7 cellular contexts compared by ENCODE assay signal in the genomic region with DNA sequence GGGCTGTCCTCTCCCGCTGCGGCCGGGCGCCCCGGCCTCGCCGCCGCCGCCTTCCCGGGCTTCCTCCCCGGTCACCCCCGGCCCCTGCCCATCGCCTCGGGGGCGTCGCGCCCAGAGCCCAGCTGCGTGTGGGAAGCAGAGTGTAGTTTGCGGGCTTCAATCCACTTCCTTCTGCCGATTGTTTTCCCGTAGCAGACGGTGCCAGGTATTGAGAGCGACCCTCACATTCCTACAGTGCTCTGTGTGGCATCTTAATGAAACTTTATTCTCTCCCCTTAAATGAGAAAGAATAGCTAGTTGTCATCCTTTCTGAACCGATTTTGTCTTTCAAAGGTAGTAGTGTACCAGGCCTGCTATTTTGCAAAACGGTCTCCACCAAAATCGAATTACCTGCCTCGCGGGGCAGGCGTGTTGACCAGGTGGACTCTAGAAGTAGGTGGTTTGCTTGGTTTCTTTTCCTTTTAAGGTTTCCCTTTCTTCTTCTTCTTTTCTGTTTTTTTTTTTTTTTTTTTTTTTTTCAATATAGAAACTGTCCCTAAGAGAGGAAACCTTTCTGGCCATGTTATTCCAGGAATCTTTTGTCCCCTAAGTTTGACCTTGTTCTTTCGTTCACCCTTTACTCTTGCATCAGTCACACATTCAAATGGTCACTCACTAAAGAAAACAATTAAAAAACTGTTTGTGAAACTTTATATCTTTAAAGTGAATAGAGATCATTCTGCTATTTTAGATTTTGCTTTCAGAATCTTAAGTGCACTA. TPM values are rescaled to one million over a fixed set of nuclear protein-coding genes. Genes with fewer than 3 reads are reported as not detected.
DNase-seq lines count a peak whose midpoint lies in the region; ATAC-seq, FAIRE-seq and TF ChIP-seq lines count a peak whose summit lies in the region.

No MANE protein-coding gene starts in this region.

- peaks cover 5% of the 10 kb centered on the region for H3K36me3 Mint-ChIP-seq in activated naive CD8-positive, alpha-beta T cell treated with anti-CD3 and anti-CD28 coated beads, Interleukin-2, amount 10 ng/mL, durations not matched to agents 7 days and 5 days

- H3K27ac ChIP-seq in iPS-18a (ENCODE audit: low read length) = peak overlapping the region; percentile 80
- H3K27ac ChIP-seq in small intestine (ENCODE audit: low read depth in 1 of 2, low read length in 1 of 2) = peak overlapping the region; percentile 98 to 99

- peak; percentile 8 for ATAC-seq in activated naive CD8-positive, alpha-beta T cell treated with anti-CD3 and anti-CD28 coated beads, Interleukin-2, amount 10 ng/mL, durations not matched to agents 7 days and 5 days (ENCODE audit: low read depth)
- ATAC-seq in HG03025 (IDR thresholded peaks at IDR 0.05; ENCODE audit: low FRiP score, unreplicated experiment) = no peak
- no peak for ATAC-seq in GM21381 (IDR thresholded peaks at IDR 0.05; ENCODE audit: unreplicated experiment)

- 0 to 1% (median 1%) methylated on average over 17 to 30 of the region's 30 CpGs for WGBS in small intestine, 3 donors

- H3K4me3 Mint-ChIP-seq in activated naive CD8-positive, alpha-beta T cell treated with anti-CD3 and anti-CD28 coated beads, Interleukin-2, amount 10 ng/mL, durations not matched to agents 7 days and 5 days = peak overlapping the region; percentile 92

- no peak for TF ChIP-seq POLR2A in GM12892 (IDR thresholded peaks at IDR 0.05; ENCODE audit: low read depth, low read length)

- H3K27me3 ChIP-seq in iPS-18a (ENCODE audit: control insufficient read depth, insufficient read depth, low read length) (peaks cover 9% of the 10 kb centered on the region), small intestine (ENCODE audit: control insufficient read depth in 2 of 2, insufficient read depth in 2 of 2, low read length in 2 of 2) (no peaks in the 10 kb centered on the region)

- peaks cover 13% of the 10 kb centered on the region for H3K27me3 Mint-ChIP-seq in activated naive CD8-positive, alpha-beta T cell treated with anti-CD3 and anti-CD28 coated beads, Interleukin-2, amount 10 ng/mL, durations not matched to agents 7 days and 5 days

- H3K4me3 ChIP-seq in Jurkat, Clone E6-1 (ENCODE audit: low read length) = peak overlapping the region; percentile 77
- H3K4me3 ChIP-seq in iPS-18a (ENCODE audit: low read length) (peak overlapping the region; percentile 98), small intestine (ENCODE audit: low read depth in 1 of 2, low read length in 2 of 2) (peak overlapping the region; percentile 88 to 91)

- H3K4me1 Mint-ChIP-seq in activated naive CD8-positive, alpha-beta T cell treated with anti-CD3 and anti-CD28 coated beads, Interleukin-2, amount 10 ng/mL, durations not matched to agents 7 days and 5 days = peaks cover 25% of the 10 kb centered on the region

- no peak for FAIRE-seq in GM12892 (lab: Jason Lieb, UNC)
- FAIRE-seq in small intestine (lab: Jason Lieb, UNC) = peak; percentile 61

- H3K4me1 ChIP-seq in iPS-18a (ENCODE audit: control insufficient read depth, low read depth, low read length) = peaks cover 23% of the 10 kb centered on the region
- H3K4me1 ChIP-seq in small intestine (ENCODE audit: control insufficient read depth in 2 of 2, insufficient read depth in 1 of 2, low read depth in 1 of 2, low read length in 1 of 2) = peaks cover 3 to 5% of the 10 kb centered on the region in 2 donors

- POLR2A ChIA-PET in activated naive CD8-positive, alpha-beta T cell treated with anti-CD3 and anti-CD28 coated beads, Interleukin-2, amount 10 ng/mL, durations not matched to agents 7 days and 5 days (lab: Charles Lee) = interaction anchor here (1.2 to 1.5 kb wide), 3 partner anchors 12 to 665 kb away, joined by 3 to 8 read pairs (median 3); a partner anchor contains a TSS

- H3K36me3 ChIP-seq in iPS-18a (ENCODE audit: control insufficient read depth, low read depth, low read length) (no peaks in the 10 kb centered on the region), small intestine (ENCODE audit: control insufficient read depth in 2 of 2, insufficient read depth in 2 of 2, low read length in 2 of 2) (no peaks in the 10 kb centered on the region)

- no peaks in the 10 kb centered on the region for H3K9me3 ChIP-seq in iPS-18a (ENCODE audit: control insufficient read depth, low read depth, low read length)
- H3K9me3 ChIP-seq in small intestine (ENCODE audit: control insufficient read depth, low read depth) = no peaks in the 10 kb centered on the region

- DNase-seq in GM12892 (ENCODE audit: insufficient read length) (peak; percentile 13), small intestine (peak; percentile 31)
- DNase-seq in Jurkat, Clone E6-1 (ENCODE audit: low read depth, low spot score) = no peak
- no peak for DNase-seq in activated naive CD8-positive, alpha-beta T cell treated with anti-CD3 and anti-CD28 coated beads, Interleukin-2, amount 10 ng/mL, durations not matched to agents 7 days and 5 days

- H3K9ac ChIP-seq in iPS-18a (ENCODE audit: low read length) = peak overlapping the region; percentile 94

- H3K27ac Mint-ChIP-seq in activated naive CD8-positive, alpha-beta T cell treated with anti-CD3 and anti-CD28 coated beads, Interleukin-2, amount 10 ng/mL, durations not matched to agents 7 days and 5 days = peak overlapping the region; percentile 94

- H3K9me3 Mint-ChIP-seq in activated naive CD8-positive, alpha-beta T cell treated with anti-CD3 and anti-CD28 coated beads, Interleukin-2, amount 10 ng/mL, durations not matched to agents 7 days and 5 days = no peaks in the 10 kb centered on the region

RNA-seq across cellular contexts. Expression of a gene that starts 0.9 kb away (rescaled TPM):
- polyA plus RNA-seq in GM12892 (2012; ENCODE audit: missing spikeins) = 20.2 TPM
- polyA plus RNA-seq in Jurkat, Clone E6-1 (2012; ENCODE audit: insufficient read depth, insufficient read length) = 27.3 TPM
- 10 to 100 TPM; 70.4 to 73.4 TPM for total RNA-seq in activated naive CD8-positive, alpha-beta T cell treated with anti-CD3 and anti-CD28 coated beads, Interleukin-2, amount 10 ng/mL, durations not matched to agents 7 days and 5 days
- polyA plus RNA-seq in small intestine = 1 to 10 TPM; 8.1 to 9.1 (median 8.6) TPM

Comparison
In these comparisons a context has a peak if more than half of its experiments do, and no peak if none do; other contexts are left out.
1. DNase-seq: peak in GM12892 (single experiment) and small intestine (single experiment); none in Jurkat, Clone E6-1 (single experiment) and activated naive CD8-positive, alpha-beta T cell treated with anti-CD3 and anti-CD28 coated beads, Interleukin-2, amount 10 ng/mL, durations not matched to agents 7 days and 5 days (single experiment).
2. Peak in every context shown above with its lines, with median percentiles within 50 percentile points of each other: H3K4me3 ChIP-seq.